In genomic region chr1:46536527-46536926, GRCh38 we compare ENCODE assay signal across 39 cellular contexts. TPM values are rescaled to one million over a fixed set of nuclear protein-coding genes. Genes with fewer than 3 reads are reported as not detected.
"Had no signal": no experiment of that assay in that cellular context is flagged by ENCODE, and none has a peak within 500 bp of the region (broad histone marks: within the 10 kb centered on the region; RNA-seq: fewer than 3 reads in every experiment).

No MANE protein-coding gene starts in this region.

- H3K27ac Mint-ChIP-seq: activated B cell treated with CpG ODN at 0.5 μM for 24 hours; activated CD4-positive, alpha-beta memory T cell treated with anti-CD3 and anti-CD28 coated beads for 36 hours; activated CD4-positive, alpha-beta T cell treated with anti-CD3 and anti-CD28 coated beads, Interleukin-2, amount 10 ng/mL, durations not matched to agents 24 days and 14 days; activated CD8-positive, alpha-beta T cell treated with anti-CD3 and anti-CD28 coated beads for 36 hours; activated naive CD4-positive, alpha-beta T cell treated with anti-CD3 and anti-CD28 coated beads for 36 hours; activated naive CD4-positive, alpha-beta T cell treated with anti-CD3 and anti-CD28 coated beads, Interleukin-2, amount 50 U/mL, for 72 hours; activated naive CD8-positive, alpha-beta T cell treated with anti-CD3 and anti-CD28 coated beads for 36 hours; activated T-cell treated with anti-CD3 and anti-CD28 coated beads, Interleukin-2, amount 50 U/mL, for 72 hours; activated T-helper 1 cell treated with anti-CD3 and anti-CD28 coated beads, Interleukin-12 subunit alpha, Interleukin-12 subunit beta, Interleukin-2, Interleukin-4 antibody, amounts not matched to agents 30 ng/mL and 10 ng/mL and 1 ng/mL, durations not matched to agents 14 hours and 24 hours and 36 hours; activated T-helper 17 cell treated with anti-CD3 and anti-CD28 coated beads, Interleukin-2, amount 50 U/mL, for 72 hours; T-cell; T-helper 2 cell treated with Interferon-gamma antibody and Interleukin-4, amounts not matched to agents 5 μg/mL and 100 μg/mL, for 36 hours had no signal

- H3K9me3 ChIP-seq: adrenal gland, body of pancreas, breast epithelium had no signal

- H3K4me3 ChIP-seq: adrenal gland, body of pancreas, breast epithelium had no signal

- H3K36me3 ChIP-seq: adrenal gland, brain microvascular endothelial cell, breast epithelium had no signal

- H3K27ac ChIP-seq: adrenal gland, body of pancreas, brain microvascular endothelial cell, breast epithelium, VCaP had no signal

- ATAC-seq: activated CD8-positive, alpha-beta T cell treated with anti-CD3 and anti-CD28 coated beads for 36 hours; activated naive CD4-positive, alpha-beta T cell treated with anti-CD3 and anti-CD28 coated beads, Interleukin-2, amount 50 U/mL, for 72 hours; activated T-cell treated with anti-CD3 and anti-CD28 coated beads, Interleukin-2, amount 50 U/mL, for 4 hours; activated T-cell treated with anti-CD3 and anti-CD28 coated beads, Interleukin-2, amount 50 U/mL, for 72 hours; activated T-helper 17 cell treated with anti-CD3 and anti-CD28 coated beads, Interleukin-2, amount 50 U/mL, for 72 hours; body of pancreas; T-cell had no signal

- H3K27me3 ChIP-seq: body of pancreas had no signal

- H3K36me3 Mint-ChIP-seq: activated CD4-positive, alpha-beta memory T cell treated with anti-CD3 and anti-CD28 coated beads for 36 hours; activated naive CD4-positive, alpha-beta T cell treated with anti-CD3 and anti-CD28 coated beads, Interleukin-2, amount 50 U/mL, for 72 hours; activated naive CD8-positive, alpha-beta T cell treated with anti-CD3 and anti-CD28 coated beads for 36 hours; T-cell had no signal

- H3K4me1 ChIP-seq: breast epithelium had no signal

- H3K9me3 Mint-ChIP-seq: activated CD4-positive, alpha-beta memory T cell treated with anti-CD3 and anti-CD28 coated beads for 36 hours; activated CD4-positive, alpha-beta T cell treated with anti-CD3 and anti-CD28 coated beads, Interleukin-2, amount 10 ng/mL, durations not matched to agents 24 days and 14 days; activated CD8-positive, alpha-beta T cell treated with anti-CD3 and anti-CD28 coated beads for 36 hours; activated naive CD4-positive, alpha-beta T cell treated with anti-CD3 and anti-CD28 coated beads for 36 hours; activated naive CD4-positive, alpha-beta T cell treated with anti-CD3 and anti-CD28 coated beads, Interleukin-2, amount 50 U/mL, for 72 hours; activated naive CD8-positive, alpha-beta T cell treated with anti-CD3 and anti-CD28 coated beads for 36 hours; activated T-cell treated with anti-CD3 and anti-CD28 coated beads, Interleukin-2, amount 50 U/mL, for 4 hours; activated T-cell treated with anti-CD3 and anti-CD28 coated beads, Interleukin-2, amount 50 U/mL, for 72 hours; activated T-helper 1 cell treated with anti-CD3 and anti-CD28 coated beads, Interleukin-12 subunit alpha, Interleukin-12 subunit beta, Interleukin-2, Interleukin-4 antibody, amounts not matched to agents 30 ng/mL and 10 ng/mL and 1 ng/mL, durations not matched to agents 14 hours and 24 hours and 36 hours; activated T-helper 17 cell treated with anti-CD3 and anti-CD28 coated beads, Interleukin-2, amount 50 U/mL, for 72 hours; T-cell; T-helper 2 cell treated with Interferon-gamma antibody and Interleukin-4, amounts not matched to agents 5 μg/mL and 100 μg/mL, for 36 hours had no signal

- FAIRE-seq: astrocyte, TTC549 had no signal

- DNase-seq: activated B cell treated with CpG ODN at 0.5 μM for 24 hours; activated CD4-positive, alpha-beta memory T cell treated with anti-CD3 and anti-CD28 coated beads for 36 hours; activated CD4-positive, alpha-beta T cell treated with anti-CD3 and anti-CD28 coated beads for 4 hours; activated CD4-positive, alpha-beta T cell treated with anti-CD3 and anti-CD28 coated beads, Interleukin-2, amount 10 ng/mL, durations not matched to agents 24 days and 14 days; activated CD4-positive, alpha-beta T cell treated with anti-CD3 and anti-CD28 coated beads, Interleukin-2, amount 50 U/mL, for 1 hour; activated CD4-positive, alpha-beta T cell treated with anti-CD3 and anti-CD28 coated beads, Interleukin-2, amount 50 U/mL, for 4 hours; activated CD4-positive, CD25-positive, alpha-beta regulatory T cell treated with anti-CD3 and anti-CD28 coated beads, Interleukin-2, amount 50 U/mL, for 72 hours; activated CD8-positive, alpha-beta memory T cell treated with anti-CD3 and anti-CD28 coated beads, Interleukin-2, amount 50 U/mL, for 4 hours; activated CD8-positive, alpha-beta T cell treated with anti-CD3 and anti-CD28 coated beads for 36 hours; activated effector memory CD4-positive, alpha-beta T cell treated with anti-CD3 and anti-CD28 coated beads, Interleukin-2, amount 50 U/mL, for 16 hours; activated gamma-delta T cell treated with Interleukin-2 at 50 U/mL for 16 hours; activated naive CD4-positive, alpha-beta T cell; activated naive CD4-positive, alpha-beta T cell treated with anti-CD3 and anti-CD28 coated beads for 36 hours; activated naive CD4-positive, alpha-beta T cell treated with anti-CD3 and anti-CD28 coated beads, Interleukin-2, amount 50 U/mL, for 16 hours; activated naive CD8-positive, alpha-beta T cell treated with anti-CD3 and anti-CD28 coated beads for 36 hours; activated T-cell treated with anti-CD3 and anti-CD28 coated beads for 4 hours; activated T-cell treated with anti-CD3 and anti-CD28 coated beads, Interleukin-2, amount 50 U/mL, for 1 hour; activated T-cell treated with anti-CD3 and anti-CD28 coated beads, Interleukin-2, amount 50 U/mL, for 4 hours; activated T-cell treated with anti-CD3 and anti-CD28 coated beads, Interleukin-2, amount 50 U/mL, for 72 hours; adrenal gland; amniotic stem cell; aorta; body of pancreas; brain microvascular endothelial cell; central memory CD4-positive, alpha-beta T cell; T-cell; T-helper 2 cell; T-helper 9 cell had no signal

- H3K27me3 Mint-ChIP-seq: activated T-helper 17 cell treated with anti-CD3 and anti-CD28 coated beads, Interleukin-2, amount 50 U/mL, for 72 hours had no signal

- H3K4me3 Mint-ChIP-seq: activated B cell treated with CpG ODN at 0.5 μM for 24 hours; activated CD4-positive, alpha-beta memory T cell treated with anti-CD3 and anti-CD28 coated beads for 36 hours; activated CD4-positive, alpha-beta T cell treated with anti-CD3 and anti-CD28 coated beads, Interleukin-2, amount 10 ng/mL, durations not matched to agents 24 days and 14 days; activated CD8-positive, alpha-beta T cell treated with anti-CD3 and anti-CD28 coated beads for 36 hours; activated naive CD4-positive, alpha-beta T cell treated with anti-CD3 and anti-CD28 coated beads for 36 hours; activated naive CD8-positive, alpha-beta T cell treated with anti-CD3 and anti-CD28 coated beads for 36 hours; activated T-cell treated with anti-CD3 and anti-CD28 coated beads, Interleukin-2, amount 50 U/mL, for 4 hours; activated T-cell treated with anti-CD3 and anti-CD28 coated beads, Interleukin-2, amount 50 U/mL, for 72 hours; activated T-helper 1 cell treated with anti-CD3 and anti-CD28 coated beads, Interleukin-12 subunit alpha, Interleukin-12 subunit beta, Interleukin-2, Interleukin-4 antibody, amounts not matched to agents 30 ng/mL and 10 ng/mL and 1 ng/mL, durations not matched to agents 14 hours and 24 hours and 36 hours; activated T-helper 17 cell treated with anti-CD3 and anti-CD28 coated beads, Interleukin-2, amount 50 U/mL, for 72 hours; T-cell; T-helper 2 cell treated with Interferon-gamma antibody and Interleukin-4, amounts not matched to agents 5 μg/mL and 100 μg/mL, for 36 hours had no signal

RNA-seq across cellular contexts. Expression of gene KNCN, which starts 14.9 kb away (rescaled TPM):
- total RNA-seq: activated B cell treated with CpG ODN at 0.5 μM for 24 hours; activated CD4-positive, alpha-beta memory T cell treated with anti-CD3 and anti-CD28 coated beads for 36 hours; activated CD4-positive, alpha-beta T cell treated with anti-CD3 and anti-CD28 coated beads, Interleukin-2, amount 10 ng/mL, durations not matched to agents 24 days and 14 days; activated CD8-positive, alpha-beta memory T cell treated with anti-CD3 and anti-CD28 coated beads for 36 hours; activated CD8-positive, alpha-beta T cell treated with anti-CD3 and anti-CD28 coated beads for 36 hours; activated naive CD4-positive, alpha-beta T cell treated with anti-CD3 and anti-CD28 coated beads for 36 hours; activated naive CD4-positive, alpha-beta T cell treated with anti-CD3 and anti-CD28 coated beads, Interleukin-2, amount 50 U/mL, for 72 hours; activated naive CD8-positive, alpha-beta T cell treated with anti-CD3 and anti-CD28 coated beads for 36 hours; activated T-cell treated with anti-CD3 and anti-CD28 coated beads, Interleukin-2, amount 50 U/mL, for 4 hours; activated T-cell treated with anti-CD3 and anti-CD28 coated beads, Interleukin-2, amount 50 U/mL, for 72 hours; activated T-helper 1 cell treated with anti-CD3 and anti-CD28 coated beads, Interleukin-12 subunit alpha, Interleukin-12 subunit beta, Interleukin-2, Interleukin-4 antibody, amounts not matched to agents 30 ng/mL and 10 ng/mL and 1 ng/mL, durations not matched to agents 14 hours and 24 hours and 36 hours; activated T-helper 17 cell treated with anti-CD3 and anti-CD28 coated beads, Interleukin-2, amount 50 U/mL, for 72 hours; adrenal gland; aorta; astrocyte; body of pancreas; breast epithelium; cardiac septum; T-helper 1 cell treated with Interleukin-12 subunit alpha and Interleukin-12 subunit beta and Interleukin-4 antibody, amounts not matched to agents 30 ng/mL and 1 ng/mL, for 36 hours had no signal

RNA-seq across cellular contexts. Expression of gene DMBX1, which starts 46.9 kb away (rescaled TPM):
- total RNA-seq: activated B cell treated with CpG ODN at 0.5 μM for 24 hours; activated CD8-positive, alpha-beta memory T cell treated with anti-CD3 and anti-CD28 coated beads for 36 hours; activated naive CD4-positive, alpha-beta T cell treated with anti-CD3 and anti-CD28 coated beads for 36 hours; activated naive CD8-positive, alpha-beta T cell treated with anti-CD3 and anti-CD28 coated beads for 36 hours; activated T-cell treated with anti-CD3 and anti-CD28 coated beads, Interleukin-2, amount 50 U/mL, for 4 hours; activated T-helper 1 cell treated with anti-CD3 and anti-CD28 coated beads, Interleukin-12 subunit alpha, Interleukin-12 subunit beta, Interleukin-2, Interleukin-4 antibody, amounts not matched to agents 30 ng/mL and 10 ng/mL and 1 ng/mL, durations not matched to agents 14 hours and 24 hours and 36 hours; aorta; body of pancreas; breast epithelium; cardiac septum; T-cell; T-helper 1 cell treated with Interleukin-12 subunit alpha and Interleukin-12 subunit beta and Interleukin-4 antibody, amounts not matched to agents 30 ng/mL and 1 ng/mL, for 36 hours had no signal
